Comparison of ENCODE assay signal across 11 cellular contexts in the genomic region with DNA sequence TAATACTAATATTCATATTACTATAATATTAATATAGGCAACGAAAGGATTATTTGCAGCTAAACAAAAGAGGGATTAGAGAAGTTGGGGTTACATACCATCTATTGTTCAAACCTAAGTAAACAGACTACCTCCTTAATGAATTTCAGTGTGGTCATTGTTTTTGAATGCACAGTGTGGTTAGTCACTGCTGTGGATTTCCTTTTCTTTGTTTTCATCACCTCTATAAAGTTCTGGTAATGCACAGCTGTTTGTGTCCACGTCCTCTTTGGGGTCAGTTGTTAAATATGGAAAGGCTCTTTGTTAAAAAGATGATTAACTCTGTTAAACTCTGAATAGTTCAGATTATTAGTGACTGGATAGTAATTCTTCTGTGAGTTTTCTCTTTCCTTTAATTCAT.
A peak's percentile ranks its signal among the peaks of the same experiment; 100 is the strongest.
DNase-seq lines count a peak whose midpoint lies in the region; ATAC-seq, FAIRE-seq and TF ChIP-seq lines count a peak whose summit lies in the region.
"Had no signal": no experiment of that assay in that cellular context is flagged by ENCODE, and none has a peak within 500 bp of the region (broad histone marks: within the 10 kb centered on the region; RNA-seq: fewer than 3 reads in every experiment).

No MANE protein-coding gene starts in this region.

- TF ChIP-seq CTCF in fibroblast of the aortic adventitia (IDR thresholded peaks at IDR 0.05; ENCODE audit: insufficient read depth, low read length) (no peak), GM20000 (IDR thresholded peaks at IDR 0.05; ENCODE audit: extremely low read depth, missing control alignments) (no peak)

- peak overlapping the region; percentile 55 for H3K4me3 Mint-ChIP-seq in activated naive CD8-positive, alpha-beta T cell
- H3K4me3 Mint-ChIP-seq in activated naive CD8-positive, alpha-beta T cell treated with anti-CD3 and anti-CD28 coated beads for 36 hours, result no peak overlapping the region
- peak overlapping the region; percentile 88 for H3K4me3 Mint-ChIP-seq in T-helper 1 cell treated with Interleukin-12 subunit alpha and Interleukin-12 subunit beta and Interleukin-4 antibody, amounts not matched to agents 30 μg/mL and 1 μg/mL, for 36 hours

- peak; percentile 15 for FAIRE-seq in small intestine (lab: Jason Lieb, UNC)

- no peaks in the 10 kb centered on the region for H3K4me1 ChIP-seq in small intestine (ENCODE audit: control insufficient read depth in 2 of 2, insufficient read depth in 1 of 2, low read depth in 1 of 2, low read length in 1 of 2)

- no peak overlapping the region for H3K27ac Mint-ChIP-seq in activated naive CD8-positive, alpha-beta T cell
- no peak overlapping the region for H3K27ac Mint-ChIP-seq in activated naive CD8-positive, alpha-beta T cell treated with anti-CD3 and anti-CD28 coated beads for 36 hours
- H3K27ac Mint-ChIP-seq in T-helper 1 cell treated with Interleukin-12 subunit alpha and Interleukin-12 subunit beta and Interleukin-4 antibody, amounts not matched to agents 30 μg/mL and 1 μg/mL, for 36 hours, result peak overlapping the region; percentile 91

- no peaks in the 10 kb centered on the region for H3K9me3 Mint-ChIP-seq in activated naive CD8-positive, alpha-beta T cell (ENCODE audit: low read depth)
- H3K9me3 Mint-ChIP-seq in activated naive CD8-positive, alpha-beta T cell treated with anti-CD3 and anti-CD28 coated beads for 36 hours, result no peaks in the 10 kb centered on the region
- H3K9me3 Mint-ChIP-seq in T-helper 1 cell treated with Interleukin-12 subunit alpha and Interleukin-12 subunit beta and Interleukin-4 antibody, amounts not matched to agents 30 μg/mL and 1 μg/mL, for 36 hours, result no peaks in the 10 kb centered on the region
- H3K9me3 Mint-ChIP-seq: mesothelial cell of epicardium had no signal

- ATAC-seq in left lobe of liver, result no peak

- no peaks in the 10 kb centered on the region for H3K27me3 ChIP-seq in small intestine (ENCODE audit: control insufficient read depth in 2 of 2, insufficient read depth in 2 of 2, low read length in 2 of 2)
- H3K27me3 ChIP-seq: BE2C had no signal

- WGBS in small intestine, 3 donors, result 28 to 42% (median 34%) methylated on average over 2 of the region's 2 CpGs

- H3K4me1 Mint-ChIP-seq in activated naive CD8-positive, alpha-beta T cell (ENCODE audit: low read depth), result peaks cover 18% of the 10 kb centered on the region
- H3K4me1 Mint-ChIP-seq in activated naive CD8-positive, alpha-beta T cell treated with anti-CD3 and anti-CD28 coated beads for 36 hours, result peaks cover 22% of the 10 kb centered on the region
- H3K4me1 Mint-ChIP-seq in T-helper 1 cell treated with Interleukin-12 subunit alpha and Interleukin-12 subunit beta and Interleukin-4 antibody, amounts not matched to agents 30 μg/mL and 1 μg/mL, for 36 hours (ENCODE audit: low read depth), result peaks cover 58% of the 10 kb centered on the region

- H3K27me3 Mint-ChIP-seq in activated naive CD8-positive, alpha-beta T cell, result peaks cover 28% of the 10 kb centered on the region
- peaks cover 54% of the 10 kb centered on the region for H3K27me3 Mint-ChIP-seq in activated naive CD8-positive, alpha-beta T cell treated with anti-CD3 and anti-CD28 coated beads for 36 hours
- no peaks in the 10 kb centered on the region for H3K27me3 Mint-ChIP-seq in T-helper 1 cell treated with Interleukin-12 subunit alpha and Interleukin-12 subunit beta and Interleukin-4 antibody, amounts not matched to agents 30 μg/mL and 1 μg/mL, for 36 hours (ENCODE audit: low read depth)

- no peaks in the 10 kb centered on the region for H3K9me3 ChIP-seq in small intestine (ENCODE audit: control insufficient read depth, low read depth)
- H3K9me3 ChIP-seq: BE2C had no signal

- H3K36me3 Mint-ChIP-seq in activated naive CD8-positive, alpha-beta T cell, result no peaks in the 10 kb centered on the region
- no peaks in the 10 kb centered on the region for H3K36me3 Mint-ChIP-seq in activated naive CD8-positive, alpha-beta T cell treated with anti-CD3 and anti-CD28 coated beads for 36 hours
- peaks cover 30% of the 10 kb centered on the region for H3K36me3 Mint-ChIP-seq in T-helper 1 cell treated with Interleukin-12 subunit alpha and Interleukin-12 subunit beta and Interleukin-4 antibody, amounts not matched to agents 30 μg/mL and 1 μg/mL, for 36 hours (ENCODE audit: low read depth)
- H3K36me3 Mint-ChIP-seq: mesothelial cell of epicardium had no signal

- no peak overlapping the region for H3K4me3 ChIP-seq in fibroblast of the aortic adventitia (ENCODE audit: low read depth, low read length)
- H3K4me3 ChIP-seq in small intestine (ENCODE audit: low read depth in 1 of 2, low read length in 2 of 2), result no peak overlapping the region

- H3K27ac ChIP-seq in small intestine (ENCODE audit: low read depth in 1 of 2, low read length in 1 of 2), result no peak overlapping the region

- H3K36me3 ChIP-seq in small intestine (ENCODE audit: control insufficient read depth in 2 of 2, insufficient read depth in 2 of 2, low read length in 2 of 2), result no peaks in the 10 kb centered on the region
- H3K36me3 ChIP-seq: BE2C had no signal

- DNase-seq in activated naive CD8-positive, alpha-beta T cell treated with anti-CD3 and anti-CD28 coated beads for 36 hours, result no peak
- DNase-seq in fibroblast of the aortic adventitia (ENCODE audit: low read depth), result peak; percentile 54
- DNase-seq in small intestine, result no peak
- DNase-seq in NCI-H1048 (lab: John Stamatoyannopoulos, UW), result no peak
- DNase-seq in GM20000 (ENCODE audit: low spot score), result no peak
- DNase-seq in left lobe of liver (ENCODE audit: low spot score), result no peak
- DNase-seq: NCI-H2081 treated with DMSO at 0.1 percent for 48 hours had no signal
